ENCODE assay signal across 1 cellular context in genomic region chr11:61816736-61817455, GRCh38.
TF ChIP-seq lines count a peak whose summit lies in the region.

TSS of gene FADS1 (minus strand) at chr11:61817003. CDS start at chr11:61816929, 74 bp downstream.

TF ChIP-seq in WTC11, 78 proteins besides CTCF, POLR2A, EP300 and RAD21 (continued from another document):
- TF ChIP-seq ESRRA (CRISPR knock-in tag; IDR thresholded peaks at IDR 0.05; ENCODE audit: borderline replicate concordance) = peak; percentile 82; the same call in 1 of the 2 replicates
- TF ChIP-seq KAT7 (CRISPR knock-in tag; IDR thresholded peaks at IDR 0.05; ENCODE audit: borderline replicate concordance) = no peak; the same call in 1 of the 2 replicates
- TF ChIP-seq ETV6 (CRISPR knock-in tag; IDR thresholded peaks at IDR 0.05) = peak; percentile 81
- no peak for TF ChIP-seq MXD4 (CRISPR knock-in tag; IDR thresholded peaks at IDR 0.05; ENCODE audit: borderline replicate concordance)
- TF ChIP-seq TEAD1 (CRISPR knock-in tag; IDR thresholded peaks at IDR 0.05) = 0 out of 2 replicates have a peak, but pooled peaks have one; percentile 8
- no peak for TF ChIP-seq NFE2L1 (CRISPR knock-in tag; IDR thresholded peaks at IDR 0.05)
- TF ChIP-seq MLX (CRISPR knock-in tag; IDR thresholded peaks at IDR 0.05) = no peak
- no peak for TF ChIP-seq ZNF317 (CRISPR knock-in tag; IDR thresholded peaks at IDR 0.05; ENCODE audit: borderline replicate concordance, low read depth)
- TF ChIP-seq SP1 (CRISPR knock-in tag; conservative IDR thresholded peaks at IDR 0.05) = peak; percentile 37; the same call in 1 of the 2 replicates
- no peak for TF ChIP-seq PREB (CRISPR knock-in tag; IDR thresholded peaks at IDR 0.05; ENCODE audit: borderline replicate concordance)
- TF ChIP-seq HMGA2 (CRISPR knock-in tag; IDR thresholded peaks at IDR 0.05) = no peak
- TF ChIP-seq RORB (CRISPR knock-in tag; IDR thresholded peaks at IDR 0.05) = no peak
- no peak; the same call in 1 of the 2 replicates for TF ChIP-seq SMAD3 (CRISPR knock-in tag; IDR thresholded peaks at IDR 0.05; ENCODE audit: borderline replicate concordance)
- peak; percentile 71 for TF ChIP-seq ZBTB21 (CRISPR knock-in tag; IDR thresholded peaks at IDR 0.05; ENCODE audit: borderline replicate concordance)
- TF ChIP-seq TCF7 (CRISPR knock-in tag; IDR thresholded peaks at IDR 0.05; ENCODE audit: low read depth) = no peak
- no peak for TF ChIP-seq ZNF532 (CRISPR knock-in tag; IDR thresholded peaks at IDR 0.05; ENCODE audit: borderline replicate concordance)
- TF ChIP-seq ZNF263 (CRISPR knock-in tag; IDR thresholded peaks at IDR 0.05; ENCODE audit: low read depth) = no peak
- no peak for TF ChIP-seq ZNF425 (CRISPR knock-in tag; conservative IDR thresholded peaks at IDR 0.05)
- no peak for TF ChIP-seq CDX4 (CRISPR knock-in tag; IDR thresholded peaks at IDR 0.05; ENCODE audit: borderline replicate concordance)
- no peak for TF ChIP-seq SOX15 (CRISPR knock-in tag; IDR thresholded peaks at IDR 0.05)
- no peak for TF ChIP-seq OVOL2 (CRISPR knock-in tag; IDR thresholded peaks at IDR 0.05; ENCODE audit: borderline replicate concordance)
- peak; percentile 89 for TF ChIP-seq PRDM15 (CRISPR knock-in tag; IDR thresholded peaks at IDR 0.05)
- no peak for TF ChIP-seq ELF4 (CRISPR knock-in tag; IDR thresholded peaks at IDR 0.05; ENCODE audit: low read depth)
- no peak; the same call in none of the 2 replicates for TF ChIP-seq E2F5 (CRISPR knock-in tag; IDR thresholded peaks at IDR 0.05)
- TF ChIP-seq ZNF416 (CRISPR knock-in tag; IDR thresholded peaks at IDR 0.05) = no peak
- TF ChIP-seq ZNF121 (CRISPR knock-in tag; IDR thresholded peaks at IDR 0.05) = 0 out of 2 replicates have a peak, but pooled peaks have one; percentile 70
- TF ChIP-seq MAX (CRISPR knock-in tag; IDR thresholded peaks at IDR 0.05) = peak; percentile 73; the same call in 1 of the 2 replicates
- no peak for TF ChIP-seq ZSCAN18 (CRISPR knock-in tag; IDR thresholded peaks at IDR 0.05)
- no peak for TF ChIP-seq ZNF512 (CRISPR knock-in tag; IDR thresholded peaks at IDR 0.05; ENCODE audit: borderline replicate concordance)
- TF ChIP-seq ZNF219 (CRISPR knock-in tag; IDR thresholded peaks at IDR 0.05; ENCODE audit: borderline replicate concordance) = peak; percentile 46; the same call in 1 of the 2 replicates
- TF ChIP-seq USF2 (CRISPR knock-in tag; IDR thresholded peaks at IDR 0.05) = no peak
